In genomic region chr14:102042699-102043098, GRCh38 we compare ENCODE assay signal across 20 cellular contexts.
"Had no signal": no experiment of that assay in that cellular context is flagged by ENCODE, and none has a peak within 500 bp of the region (broad histone marks: within the 10 kb centered on the region; RNA-seq: fewer than 3 reads in every experiment).

No MANE protein-coding gene starts in this region.

- H3K27ac Mint-ChIP-seq: effector memory CD8-positive, alpha-beta T cell; memory B cell; nephron; type B pancreatic cell had no signal

- H3K27ac ChIP-seq: esophagus squamous epithelium, left lung, lower lobe of right lung, neutrophil, suprapubic skin, thyroid gland had no signal

- ATAC-seq: effector memory CD8-positive, alpha-beta T cell; left lung; lower lobe of right lung; right cardiac atrium; stimulated activated naive CD8-positive, alpha-beta T cell treated with anti-CD3 and anti-CD28 coated beads, Interleukin-15, Interleukin-2, amounts not matched to agents 100 U/mL and 50 U/mL, for 24 hours had no signal

- H3K27me3 Mint-ChIP-seq: central memory CD8-positive, alpha-beta T cell; effector memory CD8-positive, alpha-beta T cell; memory B cell; naive B cell; type B pancreatic cell had no signal

- H3K4me3 Mint-ChIP-seq: central memory CD8-positive, alpha-beta T cell; effector memory CD8-positive, alpha-beta T cell; memory B cell; naive B cell; nephron; type B pancreatic cell had no signal

- H3K4me1 ChIP-seq: left lung, lower lobe of right lung had no signal

- H3K36me3 Mint-ChIP-seq: type B pancreatic cell had no signal

- H3K4me3 ChIP-seq: esophagus squamous epithelium, left lung, lower lobe of right lung, smooth muscle cell, suprapubic skin, thyroid gland had no signal

- H3K9me3 Mint-ChIP-seq: central memory CD8-positive, alpha-beta T cell; effector memory CD8-positive, alpha-beta T cell; memory B cell; naive B cell; nephron; type B pancreatic cell had no signal

- H3K27me3 ChIP-seq: esophagus squamous epithelium, left lung, neutrophil, suprapubic skin, thyroid gland had no signal

- DNase-seq: effector memory CD8-positive, alpha-beta T cell; esophagus squamous epithelium; foreskin fibroblast; hypothalamus; islet precursor cell; lower lobe of right lung; midbrain; naive B cell; stimulated activated CD4-positive, alpha-beta T cell treated with anti-CD3 and anti-CD28 coated beads, Interleukin-2, amount 100 ng/mL, for 48 hours; stimulated activated naive CD8-positive, alpha-beta T cell treated with anti-CD3 and anti-CD28 coated beads, Interleukin-15, Interleukin-2, amounts not matched to agents 100 U/mL and 50 U/mL, for 24 hours; thyroid gland had no signal

- H3K4me1 Mint-ChIP-seq: central memory CD8-positive, alpha-beta T cell; memory B cell; naive B cell; nephron had no signal

- H3K9me3 ChIP-seq: esophagus squamous epithelium, left lung, lower lobe of right lung, neutrophil, suprapubic skin, thyroid gland had no signal
